ENCODE assay signal across 27 cellular contexts in genomic region chr1:87106158-87106557, GRCh38.
A peak's percentile ranks its signal among the peaks of the same experiment; 100 is the strongest.
DNase-seq lines count a peak whose midpoint lies in the region; ATAC-seq and TF ChIP-seq lines count a peak whose summit lies in the region.
"Had no signal": no experiment of that assay in that cellular context is flagged by ENCODE, and none has a peak within 500 bp of the region (broad histone marks: within the 10 kb centered on the region; RNA-seq: fewer than 3 reads in every experiment).

No MANE protein-coding gene starts in this region.

- peaks cover 71% of the 10 kb centered on the region for H3K36me3 ChIP-seq in OCI-LY7 (ENCODE audit: insufficient read depth, low read length)
- H3K36me3 ChIP-seq in sigmoid colon: no peaks in the 10 kb centered on the region
- H3K36me3 ChIP-seq: HAP-1 had no signal

- H3K4me1 ChIP-seq in OCI-LY7 (ENCODE audit: insufficient read depth, low read length, poor library complexity, severe bottlenecking) (peaks cover 28% of the 10 kb centered on the region), sigmoid colon (no peaks in the 10 kb centered on the region)
- H3K4me1 ChIP-seq: BLaER1 treated with 17β-estradiol and CSF1 and Interleukin-3, amounts not matched to agents 10 nM and 100 nM; Caco-2; HAP-1 had no signal

- H3K27ac ChIP-seq in OCI-LY7 (ENCODE audit: low read depth, low read length, poor library complexity, severe bottlenecking) (no peak overlapping the region), sigmoid colon (no peak overlapping the region)
- H3K27ac ChIP-seq: BLaER1 treated with 17β-estradiol and CSF1 and Interleukin-3, amounts not matched to agents 10 nM and 100 nM; GM23248; RWPE1; SK-N-MC had no signal

- intact Hi-C loops in OCI-LY7 (cut with micrococcal nuclease; ENCODE audit: unreplicated experiment): no loop called here
- intact Hi-C loops in sigmoid colon (cut with DNase I): no loop called here

- no peak for TF ChIP-seq POLR2A in sigmoid colon (IDR thresholded peaks at IDR 0.05)

- no peaks in the 10 kb centered on the region for H4K20me1 ChIP-seq in OCI-LY7 (ENCODE audit: insufficient read depth, low read length)

- POLR2A ChIA-PET in OCI-LY7 (lab: Charles Lee): interaction anchor here (0.7 to 1.5 kb wide), 7 partner anchors 9 to 355 kb away, joined by 3 to 7 read pairs (median 4); no protein-coding TSS in a partner anchor

- no peak for TF ChIP-seq EP300 in sigmoid colon (IDR thresholded peaks at IDR 0.05)

- peak; percentile 21 for DNase-seq in GM12865 (ENCODE audit: low read depth)
- DNase-seq in OCI-LY7 (ENCODE audit: low spot score): no peak
- DNase-seq in NCI-H2196 treated with DMSO at 0.1 percent for 48 hours (lab: John Stamatoyannopoulos, UW; ENCODE audit: unreplicated experiment): no peak
- DNase-seq in sigmoid colon: no peak
- DNase-seq: 8988T; Caco-2; CD4-positive, alpha-beta memory T cell; DMS 273 treated with DMSO at 0.1 percent for 48 hours; DND-41; GM23248; KBM-7; NCI-H1092 treated with DMSO at 0.1 percent for 48 hours; NCI-H1436 treated with DMSO at 0.1 percent for 48 hours; NCI-H1930; NCI-H2227 treated with DMSO at 0.1 percent for 48 hours; NCI-H510A; NCI-H748 treated with DMSO at 0.1 percent for 48 hours; SHP77 treated with DMSO at 0.1 percent for 48 hours; T-helper 2 cell had no signal

- H3K9me3 ChIP-seq in OCI-LY7 (ENCODE audit: low read length) (no peaks in the 10 kb centered on the region), sigmoid colon (no peaks in the 10 kb centered on the region)
- H3K9me3 ChIP-seq: Caco-2, HAP-1 had no signal

- H3K79me2 ChIP-seq in OCI-LY7 (ENCODE audit: insufficient read depth, low read depth, low read length): no peaks in the 10 kb centered on the region; the same call in 1 of the 2 replicates

- no peaks in the 10 kb centered on the region for H3K27me3 ChIP-seq in sigmoid colon
- H3K27me3 ChIP-seq: BLaER1 treated with 17β-estradiol and CSF1 and Interleukin-3, amounts not matched to agents 10 nM and 100 nM had no signal

- no peak overlapping the region for H2AFZ ChIP-seq in OCI-LY7 (ENCODE audit: low read length)
- H2AFZ ChIP-seq: GM23248 had no signal

- ATAC-seq in GM21390 (IDR thresholded peaks at IDR 0.05; ENCODE audit: unreplicated experiment): peak; percentile 64
- ATAC-seq in HG02678 (IDR thresholded peaks at IDR 0.05; ENCODE audit: unreplicated experiment): peak; percentile 51
- no peak for ATAC-seq in HG03469 (IDR thresholded peaks at IDR 0.05; ENCODE audit: unreplicated experiment)
- ATAC-seq in GM21717 (IDR thresholded peaks at IDR 0.05; ENCODE audit: unreplicated experiment): no peak

- CTCF ChIA-PET in OCI-LY7 (lab: Charles Lee; ENCODE audit: unreplicated experiment): no interaction called here

- H3K4me3 ChIP-seq in GM12865 (ENCODE audit: low read depth, low read length) (no peak overlapping the region), OCI-LY7 (ENCODE audit: low read depth, low read length, poor library complexity, severe bottlenecking) (no peak overlapping the region), sigmoid colon (no peak overlapping the region)
- H3K4me3 ChIP-seq: BLaER1 treated with 17β-estradiol and CSF1 and Interleukin-3, amounts not matched to agents 10 nM and 100 nM; GM23248; HAP-1; SK-N-MC had no signal

- no TSS peak for BruUV-seq in OCI-LY7 (replicated peaks; lab: Mats Ljungman, UMichigan)

- H3K4me2 ChIP-seq in OCI-LY7 (ENCODE audit: low read length): 0 out of 2 replicates have a peak overlapping the region, but pooled peaks have one; percentile 11
- H3K4me2 ChIP-seq: BLaER1 treated with 17β-estradiol and CSF1 and Interleukin-3, amounts not matched to agents 10 nM and 100 nM had no signal

- TF ChIP-seq CTCF in GM12865 (IDR thresholded peaks at IDR 0.05; ENCODE audit: insufficient read depth, low read depth, low read length, missing control alignments) (no peak), OCI-LY7 (conservative IDR thresholded peaks at IDR 0.05; ENCODE audit: low read length) (no peak), sigmoid colon (IDR thresholded peaks at IDR 0.05) (no peak)

- no peaks in the 10 kb centered on the region for H3K9me2 ChIP-seq in OCI-LY7 (ENCODE audit: insufficient read depth, low read length)

Comparison
In these comparisons a context has a peak if more than half of its experiments do, and no peak if none do; other contexts are left out.
1. ATAC-seq: peak in GM21390 (single experiment) and HG02678 (single experiment); none in HG03469 (single experiment) and GM21717 (single experiment).